In the genomic region with DNA sequence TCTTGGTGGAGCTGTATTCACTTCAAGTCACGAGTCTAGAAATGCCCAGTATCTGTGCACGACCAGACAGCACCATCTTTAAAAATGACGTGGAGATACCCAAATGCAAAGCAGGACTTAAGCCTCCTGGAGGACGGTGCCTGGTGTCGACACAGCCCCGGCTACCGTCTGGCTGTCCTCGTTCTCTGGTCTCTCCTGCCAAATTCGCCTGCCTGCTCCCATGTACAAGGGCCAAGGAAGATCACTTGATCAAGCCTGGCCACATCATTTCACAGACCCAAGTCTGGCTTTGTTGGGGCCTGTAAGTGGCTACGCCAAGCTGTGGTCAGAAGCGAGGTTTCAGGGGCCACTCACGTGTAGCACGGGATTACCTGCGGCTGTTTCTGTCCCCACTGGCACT, we compare ENCODE assay signal across 2 cellular contexts.
TF ChIP-seq lines count a peak whose summit lies in the region.

No MANE protein-coding gene starts in this region.

TF ChIP-seq in PFSK-1, 5 proteins besides CTCF, POLR2A, EP300 and RAD21:
- TF ChIP-seq, protein P1, sequence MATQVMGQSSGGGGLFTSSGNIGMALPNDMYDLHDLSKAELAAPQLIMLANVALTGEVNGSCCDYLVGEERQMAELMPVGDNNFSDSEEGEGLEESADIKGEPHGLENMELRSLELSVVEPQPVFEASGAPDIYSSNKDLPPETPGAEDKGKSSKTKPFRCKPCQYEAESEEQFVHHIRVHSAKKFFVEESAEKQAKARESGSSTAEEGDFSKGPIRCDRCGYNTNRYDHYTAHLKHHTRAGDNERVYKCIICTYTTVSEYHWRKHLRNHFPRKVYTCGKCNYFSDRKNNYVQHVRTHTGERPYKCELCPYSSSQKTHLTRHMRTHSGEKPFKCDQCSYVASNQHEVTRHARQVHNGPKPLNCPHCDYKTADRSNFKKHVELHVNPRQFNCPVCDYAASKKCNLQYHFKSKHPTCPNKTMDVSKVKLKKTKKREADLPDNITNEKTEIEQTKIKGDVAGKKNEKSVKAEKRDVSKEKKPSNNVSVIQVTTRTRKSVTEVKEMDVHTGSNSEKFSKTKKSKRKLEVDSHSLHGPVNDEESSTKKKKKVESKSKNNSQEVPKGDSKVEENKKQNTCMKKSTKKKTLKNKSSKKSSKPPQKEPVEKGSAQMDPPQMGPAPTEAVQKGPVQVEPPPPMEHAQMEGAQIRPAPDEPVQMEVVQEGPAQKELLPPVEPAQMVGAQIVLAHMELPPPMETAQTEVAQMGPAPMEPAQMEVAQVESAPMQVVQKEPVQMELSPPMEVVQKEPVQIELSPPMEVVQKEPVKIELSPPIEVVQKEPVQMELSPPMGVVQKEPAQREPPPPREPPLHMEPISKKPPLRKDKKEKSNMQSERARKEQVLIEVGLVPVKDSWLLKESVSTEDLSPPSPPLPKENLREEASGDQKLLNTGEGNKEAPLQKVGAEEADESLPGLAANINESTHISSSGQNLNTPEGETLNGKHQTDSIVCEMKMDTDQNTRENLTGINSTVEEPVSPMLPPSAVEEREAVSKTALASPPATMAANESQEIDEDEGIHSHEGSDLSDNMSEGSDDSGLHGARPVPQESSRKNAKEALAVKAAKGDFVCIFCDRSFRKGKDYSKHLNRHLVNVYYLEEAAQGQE (IDR thresholded peaks at IDR 0.05; ENCODE audit: insufficient read depth in 1 of 2, low read depth in 2 of 2, low read length in 2 of 2) = no peak
- peak; percentile 32; the same call in 1 of the 2 replicates for TF ChIP-seq POLR2AphosphoS5 (IDR thresholded peaks at IDR 0.05; ENCODE audit: low read depth, low read length)

TF ChIP-seq in endothelial cell of umbilical vein, 7 proteins besides CTCF, POLR2A, EP300 and RAD21:
- no peak for TF ChIP-seq GATA2 (IDR thresholded peaks at IDR 0.05; ENCODE audit: insufficient read depth, insufficient read length, low read depth, low read length)
- peak; percentile 28 for TF ChIP-seq POLR2AphosphoS5 (IDR thresholded peaks at IDR 0.05; ENCODE audit: insufficient read depth, low read depth, low read length)
TF ChIP-seq in endothelial cell of umbilical vein: peak in this region for 1.
